In the genomic region with DNA sequence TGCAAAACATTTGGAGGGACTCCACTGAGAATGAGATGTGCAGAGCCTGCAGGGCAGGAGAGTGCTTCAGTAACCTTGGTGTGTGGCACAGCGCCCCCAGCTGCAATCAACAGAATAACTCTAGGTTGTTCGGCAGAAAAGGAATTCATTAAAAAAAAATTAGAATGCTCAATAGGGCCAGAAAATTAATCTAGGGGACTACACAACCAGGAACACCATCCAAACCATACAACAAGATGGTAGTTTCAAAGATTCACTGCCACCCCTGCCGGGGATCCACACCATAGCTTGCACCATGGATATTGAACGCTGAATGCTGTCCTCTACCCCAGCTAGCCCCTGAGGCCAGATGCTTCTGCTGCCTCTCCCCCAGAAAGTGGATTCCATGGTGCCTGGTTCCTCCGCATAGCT, we compare ENCODE assay signal across 8 cellular contexts. TPM values are rescaled to one million over a fixed set of nuclear protein-coding genes. Genes with fewer than 3 reads are reported as not detected.
DNase-seq lines count a peak whose midpoint lies in the region; ATAC-seq and TF ChIP-seq lines count a peak whose summit lies in the region.

No MANE protein-coding gene starts in this region.

- peak; percentile 63 for DNase-seq in activated CD4-positive, alpha-beta T cell treated with anti-CD3 and anti-CD28 coated beads for 48 hours
- no peak for DNase-seq in activated CD4-positive, alpha-beta T cell treated with anti-CD3 and anti-CD28 coated beads for 1 hour
- peak; percentile 45 for DNase-seq in OCI-M1 (lab: John Stamatoyannopoulos, UW)
- peak; percentile 64 for DNase-seq in cerebellar cortex (ENCODE audit: low spot score)
- peak in 1 of 2 experiments; percentile 43 for DNase-seq in mesothelial cell of epicardium (ENCODE audit: low spot score in 2 of 2, unreplicated experiment in 2 of 2)
- DNase-seq in NCI-H1105 (lab: John Stamatoyannopoulos, UW) = no peak
- DNase-seq in DMS153 (lab: John Stamatoyannopoulos, UW) = no peak

- H3K4me1 Mint-ChIP-seq in mesothelial cell of epicardium = peaks cover 48% of the 10 kb centered on the region

- TF ChIP-seq CTCF in mesothelial cell of epicardium (IDR thresholded peaks at IDR 0.05; ENCODE audit: unreplicated experiment) = peak; percentile 68

- no peak overlapping the region for H3K4me3 Mint-ChIP-seq in mesothelial cell of epicardium

- peak; percentile 45 for ATAC-seq in HG02642 (IDR thresholded peaks at IDR 0.05; ENCODE audit: poor library complexity, unreplicated experiment)

- peak overlapping the region; percentile 66 for H3K27ac Mint-ChIP-seq in mesothelial cell of epicardium

- peaks cover 9% of the 10 kb centered on the region for H3K9me3 Mint-ChIP-seq in mesothelial cell of epicardium

- no peaks in the 10 kb centered on the region for H3K27me3 Mint-ChIP-seq in mesothelial cell of epicardium (ENCODE audit: low read depth)

- H3K36me3 Mint-ChIP-seq in mesothelial cell of epicardium = peaks cover 25% of the 10 kb centered on the region

RNA-seq across cellular contexts. Expression of gene THUMPD2, which starts 50.1 kb away (rescaled TPM):
- total RNA-seq in mesothelial cell of epicardium = 13.8 to 17.7 TPM (median 17.3 TPM) in 3 replicates

Comparison
In these comparisons a context has a peak if more than half of its experiments do, and no peak if none do; other contexts are left out.
1. DNase-seq: peak in activated CD4-positive, alpha-beta T cell treated with anti-CD3 and anti-CD28 coated beads for 48 hours (single experiment), OCI-M1 (single experiment) and cerebellar cortex (single experiment); none in activated CD4-positive, alpha-beta T cell treated with anti-CD3 and anti-CD28 coated beads for 1 hour (single experiment), NCI-H1105 (single experiment) and DMS153 (single experiment).